In genomic region chr21:45644041-45644906, GRCh38 we compare ENCODE assay signal across 8 cellular contexts. TPM values are rescaled to one million over a fixed set of nuclear protein-coding genes. Genes with fewer than 3 reads are reported as not detected.
DNase-seq lines count a peak whose midpoint lies in the region; ATAC-seq, FAIRE-seq and TF ChIP-seq lines count a peak whose summit lies in the region.

No MANE protein-coding gene starts in this region.

- peaks cover 7% of the 10 kb centered on the region for H3K4me1 ChIP-seq in lower lobe of right lung

- FAIRE-seq in GM19239 (lab: Jason Lieb, UNC): no peak
- no peak for FAIRE-seq in H54 (lab: Jason Lieb, UNC)

- no peak for TF ChIP-seq CTCF in HL-60 (IDR thresholded peaks at IDR 0.05; ENCODE audit: insufficient read depth, low read length)
- TF ChIP-seq CTCF in lower lobe of right lung (IDR thresholded peaks at IDR 0.05): no peak

- intact Hi-C loops in lower lobe of right lung (cut with DNase I): no loop called here

- no peak for ATAC-seq in lower lobe of right lung

- DNase-seq in COLO668 (lab: John Stamatoyannopoulos, UW; ENCODE audit: unreplicated experiment) (peak; percentile 68), HL-60 (ENCODE audit: low read depth in 1 of 2, low spot score in 1 of 2) (no peak), lower lobe of right lung (no peak), GM19239 (ENCODE audit: insufficient read length, low spot score) (no peak), H54 (ENCODE audit: insufficient read length, low spot score) (no peak), inferior parietal cortex (ENCODE audit: extremely low spot score) (no peak)
- no peak for DNase-seq in stimulated activated CD8-positive, alpha-beta memory T cell treated with anti-CD3 and anti-CD28 coated beads, Interleukin-4, amount 100 ng/mL, for 48 hours

- peak overlapping the region; percentile 83 for H3K4me3 Mint-ChIP-seq in activated naive CD8-positive, alpha-beta T cell

- no peak overlapping the region for H3K27ac Mint-ChIP-seq in activated naive CD8-positive, alpha-beta T cell

- H3K36me3 Mint-ChIP-seq in activated naive CD8-positive, alpha-beta T cell: no peaks in the 10 kb centered on the region

- H3K9me3 ChIP-seq in lower lobe of right lung: no peaks in the 10 kb centered on the region

- H3K36me3 ChIP-seq in lower lobe of right lung: no peaks in the 10 kb centered on the region

- H3K27ac ChIP-seq in HL-60 (replicated peaks): no peak overlapping the region
- H3K27ac ChIP-seq in lower lobe of right lung: no peak overlapping the region

- peak overlapping the region; percentile 27 for H3K4me3 ChIP-seq in HL-60 (replicated peaks; ENCODE audit: insufficient read depth, low read length)
- peak overlapping the region; percentile 48 for H3K4me3 ChIP-seq in lower lobe of right lung

- peaks cover 3% of the 10 kb centered on the region for H3K9me3 Mint-ChIP-seq in activated naive CD8-positive, alpha-beta T cell (ENCODE audit: low read depth)

- H3K27me3 Mint-ChIP-seq in activated naive CD8-positive, alpha-beta T cell: peaks cover 14% of the 10 kb centered on the region

- TF ChIP-seq POLR2A in H54 (IDR thresholded peaks at IDR 0.05; ENCODE audit: low read depth, low read length): no peak

- peaks cover 11% of the 10 kb centered on the region for H3K27me3 ChIP-seq in HL-60 (ENCODE audit: insufficient read depth, poor library complexity, severe bottlenecking)
- peaks cover 14% of the 10 kb centered on the region for H3K27me3 ChIP-seq in lower lobe of right lung (ENCODE audit: low read depth)

- H3K4me1 Mint-ChIP-seq in activated naive CD8-positive, alpha-beta T cell (ENCODE audit: low read depth): peaks cover 31% of the 10 kb centered on the region

RNA-seq across cellular contexts. Expression of gene PCBP3, which starts 0.7 kb away (rescaled TPM):
- 4.5 TPM for total RNA-seq in lower lobe of right lung
